27 cellular contexts compared by ENCODE assay signal in the genomic region with DNA sequence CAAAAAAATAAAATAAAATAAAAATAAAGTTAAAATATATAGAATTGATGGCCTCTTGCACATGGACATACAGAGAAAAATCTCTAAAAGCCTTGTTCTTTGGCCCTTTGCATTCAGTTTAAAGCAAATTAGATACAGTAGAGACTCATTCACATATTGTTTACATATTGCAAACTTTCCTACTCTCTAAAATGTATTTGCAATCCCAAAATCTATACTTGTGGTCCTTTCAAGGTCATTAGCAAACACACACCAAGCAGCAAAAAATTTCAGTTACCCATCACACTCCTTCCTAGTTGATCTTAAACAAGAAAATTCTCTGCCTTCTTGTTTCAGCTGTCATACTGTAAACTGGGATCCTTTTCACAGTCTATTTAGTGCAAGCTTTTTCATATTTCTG.
"Had no signal": no experiment of that assay in that cellular context is flagged by ENCODE, and none has a peak within 500 bp of the region (broad histone marks: within the 10 kb centered on the region; RNA-seq: fewer than 3 reads in every experiment).

No MANE protein-coding gene starts in this region.

- H3K27ac Mint-ChIP-seq: dendritic cell treated with granulocyte-macrophage colony-stimulating factor and Interleukin-4, amounts not matched to agents 40 ng/mL and 50 ng/mL, for 4 days; effector memory CD8-positive, alpha-beta T cell; endodermal cell; mesothelial cell of epicardium had no signal

- DNase-seq: colonic mucosa; cortex of kidney; effector CD8-positive, alpha-beta T cell; effector memory CD8-positive, alpha-beta T cell; endodermal cell; erythroblast; esophagus squamous epithelium; foreskin fibroblast; foreskin melanocyte; gastrocnemius medialis; glutamatergic neuron; head of caudate nucleus; heart right ventricle; hippocampal formation; left cardiac atrium; left lung; left ventricle myocardium superior; lower lobe of right lung; mesenchymal stem cell; mucosa of descending colon had no signal

- H3K4me3 ChIP-seq: colonic mucosa, esophagus squamous epithelium, gastrocnemius medialis, heart right ventricle, left lung, lower lobe of right lung, mucosa of descending colon had no signal

- H3K9me3 Mint-ChIP-seq: dendritic cell treated with granulocyte-macrophage colony-stimulating factor and Interleukin-4, amounts not matched to agents 40 ng/mL and 50 ng/mL, for 4 days; effector memory CD8-positive, alpha-beta T cell had no signal

- H3K4me3 Mint-ChIP-seq: dendritic cell treated with granulocyte-macrophage colony-stimulating factor and Interleukin-4, amounts not matched to agents 40 ng/mL and 50 ng/mL, for 4 days; effector memory CD8-positive, alpha-beta T cell; endodermal cell; mesothelial cell of epicardium had no signal

- H3K4me1 ChIP-seq: colonic mucosa had no signal

- H3K27me3 ChIP-seq: colonic mucosa, esophagus squamous epithelium, gastrocnemius medialis, heart right ventricle, left lung had no signal

- H3K9me3 ChIP-seq: colonic mucosa, esophagus squamous epithelium, gastrocnemius medialis, left lung, lower lobe of right lung had no signal

- ATAC-seq: effector memory CD8-positive, alpha-beta T cell; esophagus mucosa; gastrocnemius medialis; heart right ventricle; left cardiac atrium; left lung; left ventricle myocardium superior; lower lobe of right lung; mucosa of descending colon had no signal

- H3K27me3 Mint-ChIP-seq: dendritic cell treated with granulocyte-macrophage colony-stimulating factor and Interleukin-4, amounts not matched to agents 40 ng/mL and 50 ng/mL, for 4 days had no signal

- H3K27ac ChIP-seq: colonic mucosa, epithelial cell of prostate, esophagus squamous epithelium, left lung, lower lobe of right lung had no signal

- FAIRE-seq: endometrium, islet of Langerhans, keratinocyte had no signal

- H3K36me3 ChIP-seq: colonic mucosa, esophagus squamous epithelium, gastrocnemius medialis, heart right ventricle, left lung, lower lobe of right lung had no signal
